ENCODE assay signal across 35 cellular contexts in the genomic region with DNA sequence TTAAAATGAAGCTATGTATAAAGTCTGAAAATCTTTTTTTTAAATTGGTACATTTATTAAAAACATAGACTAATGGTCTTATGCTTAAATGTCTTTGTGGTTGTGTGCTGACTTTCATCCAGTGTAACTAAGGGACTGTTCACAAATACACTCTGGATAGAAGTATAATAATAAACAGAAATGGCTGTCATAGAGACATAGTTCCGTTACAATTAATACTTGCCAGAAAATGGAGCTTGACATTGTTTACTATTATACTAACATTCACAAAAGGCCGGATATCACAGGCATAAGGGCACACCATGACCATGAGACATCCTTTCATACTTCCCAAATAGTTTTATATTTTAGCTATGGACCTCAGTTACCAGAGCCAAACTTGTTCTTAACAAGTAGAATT.
A peak's percentile ranks its signal among the peaks of the same experiment; 100 is the strongest.
DNase-seq lines count a peak whose midpoint lies in the region; ATAC-seq, FAIRE-seq and TF ChIP-seq lines count a peak whose summit lies in the region.
"Had no signal": no experiment of that assay in that cellular context is flagged by ENCODE, and none has a peak within 500 bp of the region (broad histone marks: within the 10 kb centered on the region; RNA-seq: fewer than 3 reads in every experiment).

No MANE protein-coding gene starts in this region.

- peaks cover 4% of the 10 kb centered on the region for H3K9me3 Mint-ChIP-seq in CD4-positive, alpha-beta T cell
- H3K9me3 Mint-ChIP-seq in effector memory CD8-positive, alpha-beta T cell: no peaks in the 10 kb centered on the region

- no peak overlapping the region for H3K4me3 ChIP-seq in endothelial cell of umbilical vein (replicated peaks in 1 of 3; ENCODE audit: insufficient read depth in 1 of 3, low read depth in 1 of 3, low read length in 3 of 3)
- H3K4me3 ChIP-seq: A549; BLaER1; BLaER1 treated with 17β-estradiol and CSF1 and Interleukin-3, amounts not matched to agents 10 nM and 100 nM had no signal

- POLR2A ChIA-PET in endothelial cell of umbilical vein (lab: Charles Lee): no interaction called here
- POLR2A ChIA-PET in CD4-positive, alpha-beta T cell (lab: Charles Lee): no interaction called here

- H3K9ac ChIP-seq in endothelial cell of umbilical vein (replicated peaks; ENCODE audit: extremely low read depth, insufficient read depth, low read length): no peak overlapping the region
- H3K9ac ChIP-seq: BLaER1; BLaER1 treated with 17β-estradiol and CSF1 and Interleukin-3, amounts not matched to agents 10 nM and 100 nM had no signal

- CTCF ChIA-PET in endothelial cell of umbilical vein (lab: Charles Lee): interaction anchor here (0.6 to 1.0 kb wide), 2 partner anchors 32 to 44 kb away, joined by 3 read pairs; no protein-coding TSS in a partner anchor
- CTCF ChIA-PET in CD4-positive, alpha-beta T cell (lab: Charles Lee): no interaction called here

- peak; percentile 18 for FAIRE-seq in endothelial cell of umbilical vein (lab: Jason Lieb, UNC)
- FAIRE-seq: A204.1, A549, D721Med had no signal

- dilution Hi-C loops in endothelial cell of umbilical vein (cut with MboI; ENCODE audit: extremely low pct_ligation_motif_present, low sequenced_read_pairs): no loop called here

- ATAC-seq in HG02571 (IDR thresholded peaks at IDR 0.05; ENCODE audit: unreplicated experiment): no peak
- ATAC-seq in CD4-positive, alpha-beta T cell (ENCODE audit: poor library complexity): no peak
- no peak for ATAC-seq in effector memory CD8-positive, alpha-beta T cell (replicated peaks)
- ATAC-seq: A549; CD8-positive, alpha-beta T cell had no signal

- BruUV-seq in endothelial cell of umbilical vein (replicated peaks; lab: Mats Ljungman, UMichigan): no TSS peak

- peak; percentile 48 for DNase-seq in dermis blood vessel endothelial cell
- peak; percentile 70 to 82 for DNase-seq in dermis microvascular lymphatic vessel endothelial cell (ENCODE audit: low read depth in 2 of 2)
- DNase-seq in endothelial cell of umbilical vein (ENCODE audit: low read depth, low spot score): no peak
- DNase-seq in lung microvascular endothelial cell (ENCODE audit: low read depth in 2 of 2): peak; percentile 77 to 78
- no peak for DNase-seq in stimulated activated CD4-positive, alpha-beta T cell treated with anti-CD3 and anti-CD28 coated beads, Interleukin-2, amount 100 ng/mL, for 24 hours
- DNase-seq in CD4-positive, alpha-beta T cell: no peak
- no peak for DNase-seq in effector memory CD8-positive, alpha-beta T cell
- DNase-seq: 8988T; ACHN; AML-193; BE2C; C1 segment of cervical spinal cord; Caco-2; Calu3; CD4-positive, alpha-beta memory T cell; CD4-positive, CD25-positive, alpha-beta regulatory T cell; CD8-positive, alpha-beta memory T cell; CD8-positive, alpha-beta T cell; COR-L47; DMS 273 treated with DMSO at 0.1 percent for 48 hours; DMS153; DMS53; DMS79; DMS79 treated with DMSO at 0.1 percent for 48 hours; DND-41 had no signal

- peaks cover 8% of the 10 kb centered on the region for H3K4me1 Mint-ChIP-seq in CD4-positive, alpha-beta T cell (ENCODE audit: low read depth)
- peaks cover 8 to 15% of the 10 kb centered on the region in 2 donors for H3K4me1 Mint-ChIP-seq in effector memory CD8-positive, alpha-beta T cell (ENCODE audit: low read depth in 2 of 2)
- H3K4me1 Mint-ChIP-seq: B cell, CD14-positive monocyte had no signal

- H3K4me1 ChIP-seq in endothelial cell of umbilical vein (ENCODE audit: control insufficient read depth, extremely low read depth, insufficient read depth, low read length): peaks cover 9% of the 10 kb centered on the region
- H3K4me1 ChIP-seq: A549; BE2C; BLaER1; BLaER1 treated with 17β-estradiol and CSF1 and Interleukin-3, amounts not matched to agents 10 nM and 100 nM; Caco-2 had no signal

- H3K27me3 ChIP-seq in endothelial cell of umbilical vein (ENCODE audit: control insufficient read depth in 2 of 2, insufficient read depth in 2 of 2, low read length in 2 of 2): no peaks in the 10 kb centered on the region
- H3K27me3 ChIP-seq in CD4-positive, alpha-beta T cell (ENCODE audit: control insufficient read depth, insufficient read depth, low read length): no peaks in the 10 kb centered on the region
- H3K27me3 ChIP-seq: BE2C; BLaER1; BLaER1 treated with 17β-estradiol and CSF1 and Interleukin-3, amounts not matched to agents 10 nM and 100 nM had no signal

- peaks cover 11% of the 10 kb centered on the region for H3K79me2 ChIP-seq in endothelial cell of umbilical vein (ENCODE audit: control insufficient read depth, insufficient read depth, low read length)

- no peaks in the 10 kb centered on the region for H4K20me1 ChIP-seq in endothelial cell of umbilical vein (replicated peaks; ENCODE audit: control insufficient read depth, extremely low read depth, insufficient read depth, low read length)

- H2AFZ ChIP-seq in endothelial cell of umbilical vein (ENCODE audit: low read depth, low read length): no peak overlapping the region

- no peaks in the 10 kb centered on the region for H3K9me3 ChIP-seq in endothelial cell of umbilical vein (replicated peaks; ENCODE audit: control insufficient read depth, insufficient read depth, low read length)
- H3K9me3 ChIP-seq in CD4-positive, alpha-beta T cell (ENCODE audit: control insufficient read depth, low read length): no peaks in the 10 kb centered on the region
- H3K9me3 ChIP-seq: BE2C had no signal

- no peak for TF ChIP-seq POLR2A in endothelial cell of umbilical vein (IDR thresholded peaks at IDR 0.05; ENCODE audit: low read depth, low read length)

- H3K4me3 Mint-ChIP-seq in CD4-positive, alpha-beta T cell: no peak overlapping the region
- no peak overlapping the region for H3K4me3 Mint-ChIP-seq in effector memory CD8-positive, alpha-beta T cell
- H3K4me3 Mint-ChIP-seq: B cell; CD14-positive monocyte; CD4-positive, alpha-beta memory T cell; CD4-positive, CD25-positive, alpha-beta regulatory T cell; CD8-positive, alpha-beta memory T cell; CD8-positive, alpha-beta T cell had no signal

- H3K27ac ChIP-seq in endothelial cell of umbilical vein (ENCODE audit: insufficient read depth, low read depth, low read length): no peak overlapping the region
- H3K27ac ChIP-seq in CD4-positive, alpha-beta T cell (ENCODE audit: low read depth, low read length): no peak overlapping the region
- H3K27ac ChIP-seq: 22Rv1; A549; BLaER1; BLaER1 treated with 17β-estradiol and CSF1 and Interleukin-3, amounts not matched to agents 10 nM and 100 nM; C4-2B had no signal

- no peaks in the 10 kb centered on the region for H3K9me1 ChIP-seq in endothelial cell of umbilical vein (replicated peaks; ENCODE audit: control insufficient read depth, extremely low read depth, insufficient read depth, low read length)

- no peaks in the 10 kb centered on the region for H3K36me3 ChIP-seq in endothelial cell of umbilical vein (ENCODE audit: control insufficient read depth in 2 of 2, extremely low read depth in 1 of 2, insufficient read depth in 2 of 2, low read length in 2 of 2)
- H3K36me3 ChIP-seq: BE2C had no signal

- no peaks in the 10 kb centered on the region for H3K27me3 Mint-ChIP-seq in CD4-positive, alpha-beta T cell
- no peaks in the 10 kb centered on the region for H3K27me3 Mint-ChIP-seq in effector memory CD8-positive, alpha-beta T cell
- H3K27me3 Mint-ChIP-seq: B cell; CD4-positive, alpha-beta memory T cell; CD4-positive, CD25-positive, alpha-beta regulatory T cell had no signal

- TF ChIP-seq CTCF in endothelial cell of umbilical vein (IDR thresholded peaks at IDR 0.05; ENCODE audit: extremely low read depth in 1 of 2, insufficient read depth in 1 of 2, low read depth in 1 of 2, low read length in 2 of 2): no peak
- TF ChIP-seq CTCF in CD4-positive, alpha-beta T cell (IDR thresholded peaks at IDR 0.05): no peak

- intact Hi-C loops in endothelial cell of umbilical vein (cut with micrococcal nuclease): no loop called here
- intact Hi-C loops in CD4-positive, alpha-beta T cell (cut with DNase I, micrococcal nuclease): no loop called here

- H3K27ac Mint-ChIP-seq in CD4-positive, alpha-beta T cell: no peak overlapping the region
- H3K27ac Mint-ChIP-seq in effector memory CD8-positive, alpha-beta T cell: no peak overlapping the region
- H3K27ac Mint-ChIP-seq: B cell; CD14-positive monocyte; CD4-positive, alpha-beta memory T cell; CD4-positive, CD25-positive, alpha-beta regulatory T cell; CD8-positive, alpha-beta memory T cell; CD8-positive, alpha-beta T cell had no signal

- H3K36me3 Mint-ChIP-seq in CD4-positive, alpha-beta T cell (ENCODE audit: low read depth): peaks cover 15% of the 10 kb centered on the region
- H3K36me3 Mint-ChIP-seq in effector memory CD8-positive, alpha-beta T cell (ENCODE audit: insufficient read depth): no peaks in the 10 kb centered on the region

- no peak overlapping the region for H3K4me2 ChIP-seq in endothelial cell of umbilical vein (ENCODE audit: insufficient read depth, low read length)
- H3K4me2 ChIP-seq: A549; BLaER1; BLaER1 treated with 17β-estradiol and CSF1 and Interleukin-3, amounts not matched to agents 10 nM and 100 nM had no signal

TF ChIP-seq in endothelial cell of umbilical vein, 7 proteins besides CTCF, POLR2A, EP300 and RAD21:
- TF ChIP-seq FOS (IDR thresholded peaks at IDR 0.05; ENCODE audit: borderline replicate concordance, insufficient read depth, low read length): no peak
- no peak for TF ChIP-seq MYC (IDR thresholded peaks at IDR 0.05; ENCODE audit: low read depth, low read length)
- no peak for TF ChIP-seq JUN (IDR thresholded peaks at IDR 0.05; ENCODE audit: borderline replicate concordance, insufficient read depth, insufficient read length, low read depth)
- no peak for TF ChIP-seq GATA2 (IDR thresholded peaks at IDR 0.05; ENCODE audit: insufficient read depth, insufficient read length, low read depth, low read length)
- no peak for TF ChIP-seq EZH2 (IDR thresholded peaks at IDR 0.05; ENCODE audit: borderline replicate concordance, low read depth, low read length, severe bottlenecking)
- TF ChIP-seq POLR2AphosphoS5 (IDR thresholded peaks at IDR 0.05; ENCODE audit: insufficient read depth, low read depth, low read length): no peak
- TF ChIP-seq, protein P1, sequence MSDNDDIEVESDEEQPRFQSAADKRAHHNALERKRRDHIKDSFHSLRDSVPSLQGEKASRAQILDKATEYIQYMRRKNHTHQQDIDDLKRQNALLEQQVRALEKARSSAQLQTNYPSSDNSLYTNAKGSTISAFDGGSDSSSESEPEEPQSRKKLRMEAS (IDR thresholded peaks at IDR 0.05; ENCODE audit: insufficient read depth, insufficient read length): no peak

Comparison
In these comparisons a context has a peak if more than half of its experiments do, and no peak if none do; other contexts are left out.
1. DNase-seq: peak in dermis blood vessel endothelial cell (single experiment), dermis microvascular lymphatic vessel endothelial cell (2 of 2) and lung microvascular endothelial cell (2 of 2); none in endothelial cell of umbilical vein (single experiment), stimulated activated CD4-positive, alpha-beta T cell treated with anti-CD3 and anti-CD28 coated beads, Interleukin-2, amount 100 ng/mL, for 24 hours (0 of 2), CD4-positive, alpha-beta T cell (0 of 10) and effector memory CD8-positive, alpha-beta T cell (0 of 3).